In genomic region chr15:76159282-76159681, GRCh38 we compare ENCODE assay signal across 17 cellular contexts.
DNase-seq lines count a peak whose midpoint lies in the region; ATAC-seq and TF ChIP-seq lines count a peak whose summit lies in the region.
"Had no signal": no experiment of that assay in that cellular context is flagged by ENCODE, and none has a peak within 500 bp of the region (broad histone marks: within the 10 kb centered on the region; RNA-seq: fewer than 3 reads in every experiment).

No MANE protein-coding gene starts in this region.

- TF ChIP-seq CTCF in osteoblast (IDR thresholded peaks at IDR 0.05; ENCODE audit: extremely low read depth, low read depth, low read length), result no peak

- no peaks in the 10 kb centered on the region for H3K36me3 ChIP-seq in osteoblast (ENCODE audit: insufficient read depth, low read length)
- H3K36me3 ChIP-seq: BLaER1, HAP-1 had no signal

- peak overlapping the region; percentile 30 for H3K27ac Mint-ChIP-seq in activated naive CD4-positive, alpha-beta T cell treated with anti-CD3 and anti-CD28 coated beads, Interleukin-2, amount 50 U/mL, for 24 hours
- peak overlapping the region; percentile 14 for H3K27ac Mint-ChIP-seq in dendritic cell treated with granulocyte-macrophage colony-stimulating factor and Interleukin-4, amounts not matched to agents 40 ng/mL and 50 ng/mL, for 4 days
- H3K27ac Mint-ChIP-seq: B cell; CD4-positive, alpha-beta T cell; CD8-positive, alpha-beta memory T cell had no signal

- no peak overlapping the region for H2AFZ ChIP-seq in osteoblast (ENCODE audit: low read length)

- intact Hi-C loops in dendritic cell treated with granulocyte-macrophage colony-stimulating factor and Interleukin-4, amounts not matched to agents 40 ng/mL and 50 ng/mL, for 4 days (cut with micrococcal nuclease), result no loop called here

- H3K27ac ChIP-seq in osteoblast (ENCODE audit: low read depth, low read length), result no peak overlapping the region
- H3K27ac ChIP-seq: 22Rv1, BLaER1 had no signal

- DNase-seq in activated naive CD4-positive, alpha-beta T cell treated with anti-CD3 and anti-CD28 coated beads, Interleukin-2, amount 50 U/mL, for 16 hours, result no peak
- DNase-seq in osteoblast (ENCODE audit: insufficient read length, low spot score, missing footprints), result peak; percentile 54
- DNase-seq: CD4-positive, alpha-beta T cell; CD8-positive, alpha-beta memory T cell; DMS 273 treated with DMSO at 0.1 percent for 48 hours; DMS79 treated with DMSO at 0.1 percent for 48 hours; GF-D8; GOT3 had no signal

- no peaks in the 10 kb centered on the region for H3K36me3 Mint-ChIP-seq in activated naive CD4-positive, alpha-beta T cell treated with anti-CD3 and anti-CD28 coated beads, Interleukin-2, amount 50 U/mL, for 24 hours
- H3K36me3 Mint-ChIP-seq in dendritic cell treated with granulocyte-macrophage colony-stimulating factor and Interleukin-4, amounts not matched to agents 40 ng/mL and 50 ng/mL, for 4 days (ENCODE audit: low read depth), result no peaks in the 10 kb centered on the region
- H3K36me3 Mint-ChIP-seq: CD14-positive monocyte; CD8-positive, alpha-beta memory T cell had no signal

- no peaks in the 10 kb centered on the region for H3K4me1 Mint-ChIP-seq in activated naive CD4-positive, alpha-beta T cell treated with anti-CD3 and anti-CD28 coated beads, Interleukin-2, amount 50 U/mL, for 24 hours
- H3K4me1 Mint-ChIP-seq in dendritic cell treated with granulocyte-macrophage colony-stimulating factor and Interleukin-4, amounts not matched to agents 40 ng/mL and 50 ng/mL, for 4 days (ENCODE audit: low read depth), result peaks cover 20% of the 10 kb centered on the region
- H3K4me1 Mint-ChIP-seq: B cell; CD8-positive, alpha-beta memory T cell had no signal

- H3K4me3 ChIP-seq in osteoblast (ENCODE audit: insufficient read depth, low read length), result no peak overlapping the region
- H3K4me3 ChIP-seq: BLaER1, HAP-1 had no signal

- H3K27me3 ChIP-seq in osteoblast (ENCODE audit: insufficient read depth, low read length), result peaks cover 19% of the 10 kb centered on the region
- H3K27me3 ChIP-seq: BLaER1 had no signal

- H3K9me3 Mint-ChIP-seq in activated naive CD4-positive, alpha-beta T cell treated with anti-CD3 and anti-CD28 coated beads, Interleukin-2, amount 50 U/mL, for 24 hours, result no peaks in the 10 kb centered on the region
- H3K9me3 Mint-ChIP-seq in dendritic cell treated with granulocyte-macrophage colony-stimulating factor and Interleukin-4, amounts not matched to agents 40 ng/mL and 50 ng/mL, for 4 days, result no peaks in the 10 kb centered on the region
- H3K9me3 Mint-ChIP-seq: CD14-positive monocyte; CD4-positive, alpha-beta T cell; CD8-positive, alpha-beta memory T cell had no signal

- H3K4me3 Mint-ChIP-seq in activated naive CD4-positive, alpha-beta T cell treated with anti-CD3 and anti-CD28 coated beads, Interleukin-2, amount 50 U/mL, for 24 hours, result no peak overlapping the region
- H3K4me3 Mint-ChIP-seq in dendritic cell treated with granulocyte-macrophage colony-stimulating factor and Interleukin-4, amounts not matched to agents 40 ng/mL and 50 ng/mL, for 4 days, result no peak overlapping the region
- H3K4me3 Mint-ChIP-seq: B cell; CD14-positive monocyte; CD4-positive, alpha-beta T cell; CD8-positive, alpha-beta memory T cell had no signal

- no peaks in the 10 kb centered on the region for H3K4me1 ChIP-seq in osteoblast (ENCODE audit: insufficient read depth, low read length)
- H3K4me1 ChIP-seq: BLaER1, HAP-1 had no signal

- H3K79me2 ChIP-seq in osteoblast (ENCODE audit: insufficient read depth, low read length), result no peaks in the 10 kb centered on the region

- no peaks in the 10 kb centered on the region for H3K27me3 Mint-ChIP-seq in activated naive CD4-positive, alpha-beta T cell treated with anti-CD3 and anti-CD28 coated beads, Interleukin-2, amount 50 U/mL, for 24 hours
- H3K27me3 Mint-ChIP-seq in dendritic cell treated with granulocyte-macrophage colony-stimulating factor and Interleukin-4, amounts not matched to agents 40 ng/mL and 50 ng/mL, for 4 days, result peaks cover 2% of the 10 kb centered on the region
- H3K27me3 Mint-ChIP-seq: CD4-positive, alpha-beta T cell had no signal

- no peak overlapping the region for H3K4me2 ChIP-seq in osteoblast (ENCODE audit: insufficient read depth, low read length)
- H3K4me2 ChIP-seq: BLaER1 had no signal

- no peaks in the 10 kb centered on the region for H4K20me1 ChIP-seq in osteoblast (ENCODE audit: insufficient read depth, low read length)
- H4K20me1 ChIP-seq: BLaER1 had no signal

- no peak for ATAC-seq in HG03097 (IDR thresholded peaks at IDR 0.05; ENCODE audit: low FRiP score, unreplicated experiment)
- ATAC-seq in GM19452 (IDR thresholded peaks at IDR 0.05; ENCODE audit: unreplicated experiment), result no peak

- no peaks in the 10 kb centered on the region for H3K9me3 ChIP-seq in osteoblast (ENCODE audit: low read depth, low read length)
- H3K9me3 ChIP-seq: BLaER1, HAP-1 had no signal
